1 cellular context compared by ENCODE assay signal in the genomic region with DNA sequence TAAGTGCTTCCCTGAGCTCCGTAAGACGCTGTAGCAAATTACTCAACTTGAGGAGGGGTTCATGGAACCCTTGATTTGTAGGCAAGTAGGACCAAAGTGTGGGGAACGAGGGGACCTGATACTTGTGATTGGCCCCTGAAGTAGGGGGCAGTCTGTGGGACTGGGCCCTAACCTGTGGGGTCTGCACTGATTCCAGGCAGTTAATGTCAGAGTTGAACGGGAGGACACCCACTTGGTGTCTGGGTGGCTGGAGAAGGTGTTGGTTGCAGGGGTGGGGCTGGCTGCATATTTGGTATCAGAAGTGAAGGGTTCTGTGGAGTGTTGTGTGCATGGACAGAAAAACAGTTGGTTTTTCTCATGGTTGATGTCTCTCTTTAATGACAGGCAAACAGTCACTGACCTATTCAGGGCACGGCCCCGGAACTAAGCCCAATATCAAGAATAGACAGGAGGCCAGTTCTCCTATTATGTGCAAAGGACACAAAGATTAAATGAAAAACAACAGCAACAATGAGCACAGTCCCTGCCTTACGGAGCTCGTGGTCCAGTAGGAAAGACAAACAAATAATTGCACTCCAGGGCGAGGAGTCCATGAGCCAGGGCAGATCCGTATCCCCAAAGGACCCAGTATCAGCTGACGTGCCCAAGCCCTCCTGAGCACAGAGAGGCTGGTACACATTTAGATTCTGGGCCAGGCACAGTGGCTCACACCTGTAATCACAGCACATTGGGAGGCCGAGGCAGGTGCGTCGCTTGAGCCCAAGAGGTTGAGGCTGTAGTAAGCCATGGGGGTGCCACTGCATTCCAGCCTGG.
A peak's percentile ranks its signal among the peaks of the same experiment; 100 is the strongest.
TF ChIP-seq lines count a peak whose summit lies in the region.

No MANE protein-coding gene starts in this region.

TF ChIP-seq in HepG2, 621 proteins besides CTCF, POLR2A, EP300 and RAD21 (continued from another document and continues in another):
- TF ChIP-seq, protein P1, sequence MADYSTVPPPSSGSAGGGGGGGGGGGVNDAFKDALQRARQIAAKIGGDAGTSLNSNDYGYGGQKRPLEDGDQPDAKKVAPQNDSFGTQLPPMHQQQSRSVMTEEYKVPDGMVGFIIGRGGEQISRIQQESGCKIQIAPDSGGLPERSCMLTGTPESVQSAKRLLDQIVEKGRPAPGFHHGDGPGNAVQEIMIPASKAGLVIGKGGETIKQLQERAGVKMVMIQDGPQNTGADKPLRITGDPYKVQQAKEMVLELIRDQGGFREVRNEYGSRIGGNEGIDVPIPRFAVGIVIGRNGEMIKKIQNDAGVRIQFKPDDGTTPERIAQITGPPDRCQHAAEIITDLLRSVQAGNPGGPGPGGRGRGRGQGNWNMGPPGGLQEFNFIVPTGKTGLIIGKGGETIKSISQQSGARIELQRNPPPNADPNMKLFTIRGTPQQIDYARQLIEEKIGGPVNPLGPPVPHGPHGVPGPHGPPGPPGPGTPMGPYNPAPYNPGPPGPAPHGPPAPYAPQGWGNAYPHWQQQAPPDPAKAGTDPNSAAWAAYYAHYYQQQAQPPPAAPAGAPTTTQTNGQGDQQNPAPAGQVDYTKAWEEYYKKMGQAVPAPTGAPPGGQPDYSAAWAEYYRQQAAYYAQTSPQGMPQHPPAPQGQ (CRISPR knock-in tag; IDR thresholded peaks at IDR 0.05; ENCODE audit: borderline replicate concordance), result peak; percentile 26; the same call in 1 of the 2 replicates
- no peak; the same call in 1 of the 2 replicates for TF ChIP-seq ZNF746 (CRISPR knock-in tag; IDR thresholded peaks at IDR 0.05)
- no peak for TF ChIP-seq ZFYVE20 (CRISPR knock-in tag; IDR thresholded peaks at IDR 0.05; ENCODE audit: borderline replicate concordance, low read depth)
- no peak for TF ChIP-seq GFI1 (CRISPR knock-in tag; IDR thresholded peaks at IDR 0.05; ENCODE audit: borderline replicate concordance)
- TF ChIP-seq SALL1 (CRISPR knock-in tag; IDR thresholded peaks at IDR 0.05), result peak; percentile 98
- peak; percentile 25; the same call in 1 of the 2 replicates for TF ChIP-seq ZNF138 (CRISPR knock-in tag; IDR thresholded peaks at IDR 0.05; ENCODE audit: low read depth)
- peak; percentile 88 for TF ChIP-seq ZBTB38 (CRISPR knock-in tag; IDR thresholded peaks at IDR 0.05)
- TF ChIP-seq SALL2 (CRISPR knock-in tag; IDR thresholded peaks at IDR 0.05), result no peak
- no peak for TF ChIP-seq U2AF1 (optimal IDR thresholded peaks at IDR 0.05; ENCODE audit: low read depth, low read length)
- TF ChIP-seq SMYD3 (CRISPR knock-in tag; IDR thresholded peaks at IDR 0.05), result peak; percentile 58; the same call in 1 of the 2 replicates
- TF ChIP-seq SRF (IDR thresholded peaks at IDR 0.05; ENCODE audit: low read depth, low read length), result no peak
- no peak for TF ChIP-seq ZNF839 (CRISPR knock-in tag; IDR thresholded peaks at IDR 0.05; ENCODE audit: borderline replicate concordance)
- TF ChIP-seq, protein P2, sequence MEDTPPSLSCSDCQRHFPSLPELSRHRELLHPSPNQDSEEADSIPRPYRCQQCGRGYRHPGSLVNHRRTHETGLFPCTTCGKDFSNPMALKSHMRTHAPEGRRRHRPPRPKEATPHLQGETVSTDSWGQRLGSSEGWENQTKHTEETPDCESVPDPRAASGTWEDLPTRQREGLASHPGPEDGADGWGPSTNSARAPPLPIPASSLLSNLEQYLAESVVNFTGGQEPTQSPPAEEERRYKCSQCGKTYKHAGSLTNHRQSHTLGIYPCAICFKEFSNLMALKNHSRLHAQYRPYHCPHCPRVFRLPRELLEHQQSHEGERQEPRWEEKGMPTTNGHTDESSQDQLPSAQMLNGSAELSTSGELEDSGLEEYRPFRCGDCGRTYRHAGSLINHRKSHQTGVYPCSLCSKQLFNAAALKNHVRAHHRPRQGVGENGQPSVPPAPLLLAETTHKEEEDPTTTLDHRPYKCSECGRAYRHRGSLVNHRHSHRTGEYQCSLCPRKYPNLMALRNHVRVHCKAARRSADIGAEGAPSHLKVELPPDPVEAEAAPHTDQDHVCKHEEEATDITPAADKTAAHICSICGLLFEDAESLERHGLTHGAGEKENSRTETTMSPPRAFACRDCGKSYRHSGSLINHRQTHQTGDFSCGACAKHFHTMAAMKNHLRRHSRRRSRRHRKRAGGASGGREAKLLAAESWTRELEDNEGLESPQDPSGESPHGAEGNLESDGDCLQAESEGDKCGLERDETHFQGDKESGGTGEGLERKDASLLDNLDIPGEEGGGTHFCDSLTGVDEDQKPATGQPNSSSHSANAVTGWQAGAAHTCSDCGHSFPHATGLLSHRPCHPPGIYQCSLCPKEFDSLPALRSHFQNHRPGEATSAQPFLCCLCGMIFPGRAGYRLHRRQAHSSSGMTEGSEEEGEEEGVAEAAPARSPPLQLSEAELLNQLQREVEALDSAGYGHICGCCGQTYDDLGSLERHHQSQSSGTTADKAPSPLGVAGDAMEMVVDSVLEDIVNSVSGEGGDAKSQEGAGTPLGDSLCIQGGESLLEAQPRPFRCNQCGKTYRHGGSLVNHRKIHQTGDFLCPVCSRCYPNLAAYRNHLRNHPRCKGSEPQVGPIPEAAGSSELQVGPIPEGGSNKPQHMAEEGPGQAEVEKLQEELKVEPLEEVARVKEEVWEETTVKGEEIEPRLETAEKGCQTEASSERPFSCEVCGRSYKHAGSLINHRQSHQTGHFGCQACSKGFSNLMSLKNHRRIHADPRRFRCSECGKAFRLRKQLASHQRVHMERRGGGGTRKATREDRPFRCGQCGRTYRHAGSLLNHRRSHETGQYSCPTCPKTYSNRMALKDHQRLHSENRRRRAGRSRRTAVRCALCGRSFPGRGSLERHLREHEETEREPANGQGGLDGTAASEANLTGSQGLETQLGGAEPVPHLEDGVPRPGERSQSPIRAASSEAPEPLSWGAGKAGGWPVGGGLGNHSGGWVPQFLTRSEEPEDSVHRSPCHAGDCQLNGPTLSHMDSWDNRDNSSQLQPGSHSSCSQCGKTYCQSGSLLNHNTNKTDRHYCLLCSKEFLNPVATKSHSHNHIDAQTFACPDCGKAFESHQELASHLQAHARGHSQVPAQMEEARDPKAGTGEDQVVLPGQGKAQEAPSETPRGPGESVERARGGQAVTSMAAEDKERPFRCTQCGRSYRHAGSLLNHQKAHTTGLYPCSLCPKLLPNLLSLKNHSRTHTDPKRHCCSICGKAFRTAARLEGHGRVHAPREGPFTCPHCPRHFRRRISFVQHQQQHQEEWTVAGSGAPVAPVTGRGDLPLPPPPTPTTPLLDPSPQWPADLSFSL (CRISPR knock-in tag; IDR thresholded peaks at IDR 0.05), result no peak
- TF ChIP-seq ZNF703 (CRISPR knock-in tag; IDR thresholded peaks at IDR 0.05; ENCODE audit: borderline replicate concordance), result no peak
- TF ChIP-seq ZNF850 (CRISPR knock-in tag; conservative IDR thresholded peaks at IDR 0.05), result no peak
- no peak for TF ChIP-seq TRIM24 (CRISPR knock-in tag; IDR thresholded peaks at IDR 0.05)
- no peak for TF ChIP-seq GTF2F1 (IDR thresholded peaks at IDR 0.05; ENCODE audit: low read length)
- TF ChIP-seq, protein P3, sequence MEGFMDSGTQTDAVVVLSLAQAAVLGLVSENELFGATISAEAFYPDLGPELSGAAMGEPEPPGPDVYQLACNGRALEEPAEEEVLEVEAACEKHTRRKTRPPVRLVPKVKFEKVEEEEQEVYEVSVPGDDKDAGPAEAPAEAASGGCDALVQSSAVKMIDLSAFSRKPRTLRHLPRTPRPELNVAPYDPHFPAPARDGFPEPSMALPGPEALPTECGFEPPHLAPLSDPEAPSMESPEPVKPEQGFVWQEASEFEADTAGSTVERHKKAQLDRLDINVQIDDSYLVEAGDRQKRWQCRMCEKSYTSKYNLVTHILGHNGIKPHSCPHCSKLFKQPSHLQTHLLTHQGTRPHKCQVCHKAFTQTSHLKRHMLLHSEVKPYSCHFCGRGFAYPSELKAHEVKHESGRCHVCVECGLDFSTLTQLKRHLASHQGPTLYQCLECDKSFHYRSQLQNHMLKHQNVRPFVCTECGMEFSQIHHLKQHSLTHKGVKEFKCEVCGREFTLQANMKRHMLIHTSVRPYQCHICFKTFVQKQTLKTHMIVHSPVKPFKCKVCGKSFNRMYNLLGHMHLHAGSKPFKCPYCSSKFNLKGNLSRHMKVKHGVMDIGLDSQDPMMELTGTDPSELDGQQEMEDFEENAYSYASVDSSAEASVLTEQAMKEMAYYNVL (CRISPR knock-in tag; IDR thresholded peaks at IDR 0.05; ENCODE audit: borderline replicate concordance), result peak; percentile 87; the same call in 1 of the 2 replicates
- TF ChIP-seq KAT8 (CRISPR knock-in tag; IDR thresholded peaks at IDR 0.05), result peak; percentile 83; the same call in 1 of the 2 replicates
- TF ChIP-seq, protein P4, sequence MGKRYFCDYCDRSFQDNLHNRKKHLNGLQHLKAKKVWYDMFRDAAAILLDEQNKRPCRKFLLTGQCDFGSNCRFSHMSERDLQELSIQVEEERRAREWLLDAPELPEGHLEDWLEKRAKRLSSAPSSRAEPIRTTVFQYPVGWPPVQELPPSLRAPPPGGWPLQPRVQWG (CRISPR knock-in tag; IDR thresholded peaks at IDR 0.05; ENCODE audit: borderline replicate concordance, low read depth), result no peak
- TF ChIP-seq, protein P5, sequence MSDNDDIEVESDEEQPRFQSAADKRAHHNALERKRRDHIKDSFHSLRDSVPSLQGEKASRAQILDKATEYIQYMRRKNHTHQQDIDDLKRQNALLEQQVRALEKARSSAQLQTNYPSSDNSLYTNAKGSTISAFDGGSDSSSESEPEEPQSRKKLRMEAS (IDR thresholded peaks at IDR 0.05), result peak; percentile 83
- TF ChIP-seq, protein P6, sequence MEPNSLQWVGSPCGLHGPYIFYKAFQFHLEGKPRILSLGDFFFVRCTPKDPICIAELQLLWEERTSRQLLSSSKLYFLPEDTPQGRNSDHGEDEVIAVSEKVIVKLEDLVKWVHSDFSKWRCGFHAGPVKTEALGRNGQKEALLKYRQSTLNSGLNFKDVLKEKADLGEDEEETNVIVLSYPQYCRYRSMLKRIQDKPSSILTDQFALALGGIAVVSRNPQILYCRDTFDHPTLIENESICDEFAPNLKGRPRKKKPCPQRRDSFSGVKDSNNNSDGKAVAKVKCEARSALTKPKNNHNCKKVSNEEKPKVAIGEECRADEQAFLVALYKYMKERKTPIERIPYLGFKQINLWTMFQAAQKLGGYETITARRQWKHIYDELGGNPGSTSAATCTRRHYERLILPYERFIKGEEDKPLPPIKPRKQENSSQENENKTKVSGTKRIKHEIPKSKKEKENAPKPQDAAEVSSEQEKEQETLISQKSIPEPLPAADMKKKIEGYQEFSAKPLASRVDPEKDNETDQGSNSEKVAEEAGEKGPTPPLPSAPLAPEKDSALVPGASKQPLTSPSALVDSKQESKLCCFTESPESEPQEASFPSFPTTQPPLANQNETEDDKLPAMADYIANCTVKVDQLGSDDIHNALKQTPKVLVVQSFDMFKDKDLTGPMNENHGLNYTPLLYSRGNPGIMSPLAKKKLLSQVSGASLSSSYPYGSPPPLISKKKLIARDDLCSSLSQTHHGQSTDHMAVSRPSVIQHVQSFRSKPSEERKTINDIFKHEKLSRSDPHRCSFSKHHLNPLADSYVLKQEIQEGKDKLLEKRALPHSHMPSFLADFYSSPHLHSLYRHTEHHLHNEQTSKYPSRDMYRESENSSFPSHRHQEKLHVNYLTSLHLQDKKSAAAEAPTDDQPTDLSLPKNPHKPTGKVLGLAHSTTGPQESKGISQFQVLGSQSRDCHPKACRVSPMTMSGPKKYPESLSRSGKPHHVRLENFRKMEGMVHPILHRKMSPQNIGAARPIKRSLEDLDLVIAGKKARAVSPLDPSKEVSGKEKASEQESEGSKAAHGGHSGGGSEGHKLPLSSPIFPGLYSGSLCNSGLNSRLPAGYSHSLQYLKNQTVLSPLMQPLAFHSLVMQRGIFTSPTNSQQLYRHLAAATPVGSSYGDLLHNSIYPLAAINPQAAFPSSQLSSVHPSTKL (CRISPR knock-in tag; IDR thresholded peaks at IDR 0.05), result peak; percentile 91
- peak; percentile 94 for TF ChIP-seq ZNF768 (CRISPR knock-in tag; IDR thresholded peaks at IDR 0.05)
- TF ChIP-seq EED (CRISPR knock-in tag; IDR thresholded peaks at IDR 0.05), result no peak
- no peak for TF ChIP-seq HDAC6 (IDR thresholded peaks at IDR 0.05; ENCODE audit: low read depth, low read length)
- TF ChIP-seq TBX2 (CRISPR knock-in tag; IDR thresholded peaks at IDR 0.05; ENCODE audit: borderline replicate concordance), result peak; percentile 96; the same call in 1 of the 2 replicates
- TF ChIP-seq, protein P7, sequence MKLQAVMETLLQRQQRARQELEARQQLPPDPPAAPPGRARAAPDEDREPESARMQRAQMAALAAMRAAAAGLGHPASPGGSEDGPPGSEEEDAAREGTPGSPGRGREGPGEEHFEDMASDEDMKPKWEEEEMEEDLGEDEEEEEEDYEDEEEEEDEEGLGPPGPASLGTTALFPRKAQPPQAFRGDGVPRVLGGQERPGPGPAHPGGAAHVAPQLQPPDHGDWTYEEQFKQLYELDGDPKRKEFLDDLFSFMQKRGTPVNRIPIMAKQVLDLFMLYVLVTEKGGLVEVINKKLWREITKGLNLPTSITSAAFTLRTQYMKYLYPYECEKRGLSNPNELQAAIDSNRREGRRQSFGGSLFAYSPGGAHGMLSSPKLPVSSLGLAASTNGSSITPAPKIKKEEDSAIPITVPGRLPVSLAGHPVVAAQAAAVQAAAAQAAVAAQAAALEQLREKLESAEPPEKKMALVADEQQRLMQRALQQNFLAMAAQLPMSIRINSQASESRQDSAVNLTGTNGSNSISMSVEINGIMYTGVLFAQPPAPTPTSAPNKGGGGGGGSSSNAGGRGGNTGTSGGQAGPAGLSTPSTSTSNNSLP (IDR thresholded peaks at IDR 0.05; ENCODE audit: low read depth, low read length), result peak; percentile 85
- TF ChIP-seq DNMT1 (CRISPR knock-in tag; IDR thresholded peaks at IDR 0.05), result 0 out of 2 replicates have a peak, but pooled peaks have one; percentile 33
- TF ChIP-seq SKI (IDR thresholded peaks at IDR 0.05; ENCODE audit: partially characterized antibody), result peak; percentile 38
- no peak for TF ChIP-seq NCOA1 (CRISPR knock-in tag; IDR thresholded peaks at IDR 0.05)
- TF ChIP-seq ZFY (CRISPR knock-in tag; IDR thresholded peaks at IDR 0.05), result no peak; the same call in none of the 2 replicates
- no peak for TF ChIP-seq ARNT (IDR thresholded peaks at IDR 0.05)
- TF ChIP-seq SP5 (CRISPR knock-in tag; IDR thresholded peaks at IDR 0.05; ENCODE audit: borderline replicate concordance, low read depth), result peak; percentile 76
- no peak for TF ChIP-seq ZNF343 (CRISPR knock-in tag; IDR thresholded peaks at IDR 0.05)
- TF ChIP-seq STAT6 (CRISPR knock-in tag; IDR thresholded peaks at IDR 0.05; ENCODE audit: borderline replicate concordance), result peak; percentile 79; the same call in 1 of the 2 replicates
- TF ChIP-seq ZSCAN20 (CRISPR knock-in tag; IDR thresholded peaks at IDR 0.05; ENCODE audit: borderline replicate concordance), result no peak
- TF ChIP-seq PHF5A (CRISPR knock-in tag; IDR thresholded peaks at IDR 0.05; ENCODE audit: low read depth, unreplicated experiment), result peak; percentile 18
- no peak for TF ChIP-seq ZNF224 (CRISPR knock-in tag; IDR thresholded peaks at IDR 0.05)
- no peak for TF ChIP-seq ZNF44 (CRISPR knock-in tag; IDR thresholded peaks at IDR 0.05)
